22 cellular contexts compared by ENCODE assay signal in genomic region chr11:116510886-116511650, GRCh38.
A peak's percentile ranks its signal among the peaks of the same experiment; 100 is the strongest.
DNase-seq lines count a peak whose midpoint lies in the region; ATAC-seq, FAIRE-seq and TF ChIP-seq lines count a peak whose summit lies in the region.
"Had no signal": no experiment of that assay in that cellular context is flagged by ENCODE, and none has a peak within 500 bp of the region (broad histone marks: within the 10 kb centered on the region; RNA-seq: fewer than 3 reads in every experiment).

No MANE protein-coding gene starts in this region.

- TF ChIP-seq RAD21 in H1 (IDR thresholded peaks at IDR 0.05 in 1 of 2, conservative IDR thresholded peaks at IDR 0.05 in 1 of 2; ENCODE audit: low read depth in 2 of 2, low read length in 2 of 2): 0 out of 4 replicates have a peak, but pooled peaks of 1 of the 2 experiments have one; percentile 7

- H3K4me1 ChIP-seq in GM23338 (ENCODE audit: insufficient read depth) (peaks cover 17% of the 10 kb centered on the region), H1 (replicated peaks in 1 of 4; ENCODE audit: control insufficient read depth in 3 of 4, insufficient read depth in 4 of 4, low read length in 3 of 4) (peaks cover 0 to 11% (median 3%) of the 10 kb centered on the region in 4 experiments; a peak in 5 of 7 replicates), neural progenitor cell (peaks cover 10% of the 10 kb centered on the region)
- H3K4me1 ChIP-seq: Peyer's patch had no signal

- no peak overlapping the region for H3K23ac ChIP-seq in H1 (ENCODE audit: insufficient read length)

- H3K9ac ChIP-seq in H1 (replicated peaks in 1 of 4; ENCODE audit: extremely low read depth in 1 of 4, low read depth in 3 of 4, low read length in 3 of 4): no peak overlapping the region
- no peak overlapping the region for H3K9ac ChIP-seq in neural progenitor cell
- H3K9ac ChIP-seq: BLaER1 treated with 17β-estradiol and CSF1 and Interleukin-3, amounts not matched to agents 10 nM and 100 nM had no signal

- no peak overlapping the region for H3K4ac ChIP-seq in H1 (replicated peaks; ENCODE audit: insufficient read length, low read depth, low read length)

- 0 out of 2 replicates have a peak overlapping the region, but pooled peaks have one; percentile 36 for H2BK15ac ChIP-seq in H1 (ENCODE audit: low read length)

- H4K20me1 ChIP-seq in GM23338 (replicated peaks; ENCODE audit: insufficient read depth) (no peaks in the 10 kb centered on the region), H1 (replicated peaks in 1 of 2; ENCODE audit: control insufficient read depth in 1 of 2, insufficient read depth in 2 of 2, low read length in 2 of 2) (no peaks in the 10 kb centered on the region), neural progenitor cell (ENCODE audit: low read depth) (no peaks in the 10 kb centered on the region)
- H4K20me1 ChIP-seq: BLaER1 treated with 17β-estradiol and CSF1 and Interleukin-3, amounts not matched to agents 10 nM and 100 nM had no signal

- no peak overlapping the region for H3K4me2 ChIP-seq in GM23338
- H3K4me2 ChIP-seq in H1 (ENCODE audit: insufficient read depth in 1 of 2, low read depth in 2 of 2, low read length in 2 of 2): no peak overlapping the region
- H3K4me2 ChIP-seq in neural progenitor cell: no peak overlapping the region

- no peak overlapping the region for H3K27ac ChIP-seq in GM23338 (ENCODE audit: low read depth)
- H3K27ac ChIP-seq in H1 (ENCODE audit: low read depth, low read length): no peak overlapping the region
- H3K27ac ChIP-seq in neural progenitor cell: no peak overlapping the region
- H3K27ac ChIP-seq: BLaER1 treated with 17β-estradiol and CSF1 and Interleukin-3, amounts not matched to agents 10 nM and 100 nM; Peyer's patch had no signal

- H3K36me3 Mint-ChIP-seq in GM23338 (ENCODE audit: low read depth): no peaks in the 10 kb centered on the region
- no peaks in the 10 kb centered on the region for H3K36me3 Mint-ChIP-seq in neural progenitor cell
- H3K36me3 Mint-ChIP-seq in activated CD4-positive, alpha-beta memory T cell treated with anti-CD3 and anti-CD28 coated beads, Interleukin-2, amount 10 ng/mL, durations not matched to agents 7 days and 5 days (ENCODE audit: low read depth): no peaks in the 10 kb centered on the region
- H3K36me3 Mint-ChIP-seq: CD8-positive, alpha-beta memory T cell had no signal

- H2AK5ac ChIP-seq in H1 (ENCODE audit: low read depth, low read length): no peak overlapping the region

- no peak overlapping the region for H4K5ac ChIP-seq in H1 (ENCODE audit: insufficient read length, low read depth, low read length)

- H4K8ac ChIP-seq in H1 (ENCODE audit: extremely low read depth, insufficient read depth, low read length): no peak overlapping the region

- H4K91ac ChIP-seq in H1 (replicated peaks; ENCODE audit: insufficient read length, low read length): no peak overlapping the region

- FAIRE-seq in H1 (lab: Jason Lieb, UNC): no peak
- FAIRE-seq: G401.6, HepG2 had no signal

- no peak overlapping the region for H3K56ac ChIP-seq in H1 (replicated peaks; ENCODE audit: insufficient read length, low read depth, low read length)

- H3K27ac Mint-ChIP-seq in GM23338: no peak overlapping the region
- peak overlapping the region; percentile 29 for H3K27ac Mint-ChIP-seq in neural progenitor cell
- no peak overlapping the region for H3K27ac Mint-ChIP-seq in activated CD4-positive, alpha-beta memory T cell treated with anti-CD3 and anti-CD28 coated beads, Interleukin-2, amount 10 ng/mL, durations not matched to agents 7 days and 5 days
- H3K27ac Mint-ChIP-seq: CD8-positive, alpha-beta memory T cell; HFFc6 had no signal

- H2BK120ac ChIP-seq in H1 (replicated peaks; ENCODE audit: low read depth, low read length): no peak overlapping the region

- ATAC-seq in GM23338: peak; percentile 18; the same call in 1 of the 3 replicates
- ATAC-seq: HepG2, Right ventricle myocardium inferior had no signal

- no peak for TF ChIP-seq EP300 in H1 (IDR thresholded peaks at IDR 0.05; ENCODE audit: borderline replicate concordance in 1 of 2, low read depth in 2 of 2, low read length in 2 of 2)

- H3K36me3 ChIP-seq in GM23338 (ENCODE audit: insufficient read depth): no peaks in the 10 kb centered on the region
- H3K36me3 ChIP-seq in H1 (ENCODE audit: control insufficient read depth in 2 of 4, insufficient read depth in 4 of 4, low read length in 3 of 4): no peaks in the 10 kb centered on the region
- H3K36me3 ChIP-seq in neural progenitor cell: no peaks in the 10 kb centered on the region
- H3K36me3 ChIP-seq: BLaER1 treated with 17β-estradiol and CSF1 and Interleukin-3, amounts not matched to agents 10 nM and 100 nM; Peyer's patch had no signal

- no peak for TF ChIP-seq POLR2A in H1 (IDR thresholded peaks at IDR 0.05; ENCODE audit: control extremely low read depth in 1 of 2, low read depth in 2 of 2, low read length in 2 of 2)

- no peaks in the 10 kb centered on the region for H3K9me2 ChIP-seq in GM23338 (ENCODE audit: insufficient read depth)

- CTCF ChIA-PET in H1 (lab: Charles Lee; ENCODE audit: partially characterized antibody): interaction anchor here (1.0 to 6.9 kb wide), 17 partner anchors 10 to 295 kb away, joined by 3 to 51 read pairs (median 4); no protein-coding TSS in a partner anchor
- CTCF ChIA-PET in activated CD4-positive, alpha-beta memory T cell treated with anti-CD3 and anti-CD28 coated beads, Interleukin-2, amount 10 ng/mL, durations not matched to agents 7 days and 5 days (lab: Charles Lee): interaction anchor here (0.6 kb wide), 1 partner anchor 12 kb away, joined by 3 read pairs; no protein-coding TSS in a partner anchor

- H3K23me2 ChIP-seq in H1 (ENCODE audit: low read depth, low read length): no peaks in the 10 kb centered on the region

- H2AFZ ChIP-seq in GM23338 (no peak overlapping the region), H1 (ENCODE audit: low read length) (no peak overlapping the region), neural progenitor cell (replicated peaks) (no peak overlapping the region)

- POLR2A ChIA-PET in H1 (lab: Charles Lee; ENCODE audit: partially characterized antibody): interaction anchor here (0.8 to 1.1 kb wide), 2 partner anchors 10 to 177 kb away, joined by 3 read pairs; no protein-coding TSS in a partner anchor
- POLR2A ChIA-PET in activated CD4-positive, alpha-beta memory T cell treated with anti-CD3 and anti-CD28 coated beads, Interleukin-2, amount 10 ng/mL, durations not matched to agents 7 days and 5 days (lab: Charles Lee): no interaction called here

- DNase-seq in GM23338 (ENCODE audit: low spot score) (no peak), NCI-H524 (lab: John Stamatoyannopoulos, UW) (peak; percentile 81 to 94), H1 (ENCODE audit: low read depth in 1 of 2, low spot score in 2 of 2) (peak in 1 of 2 experiments; percentile 42), neural progenitor cell (ENCODE audit: low spot score) (peak; percentile 35), ACHN (no peak), foreskin melanocyte (no peak)
- DNase-seq in activated CD4-positive, alpha-beta memory T cell treated with anti-CD3 and anti-CD28 coated beads, Interleukin-2, amount 10 ng/mL, durations not matched to agents 7 days and 5 days: no peak
- DNase-seq: CD8-positive, alpha-beta memory T cell; GOT3; HFFc6; KBM-7; NCI-H1105 treated with DMSO at 0.1 percent for 48 hours; NCI-H187; NCI-H2107; NCI-H226; NCI-H526; SW 1271 had no signal

- H3K18ac ChIP-seq in H1 (ENCODE audit: extremely low read depth, low read length): no peak overlapping the region

- no peak overlapping the region for H3K14ac ChIP-seq in H1 (ENCODE audit: insufficient read length)

- no peak overlapping the region; the same call in 1 of the 2 replicates for H2BK5ac ChIP-seq in H1 (ENCODE audit: low read depth, low read length)

- H3K79me2 ChIP-seq in GM23338 (replicated peaks; ENCODE audit: insufficient read depth) (no peaks in the 10 kb centered on the region), H1 (ENCODE audit: control insufficient read depth in 1 of 2, insufficient read depth in 2 of 2, low read length in 2 of 2) (no peaks in the 10 kb centered on the region), neural progenitor cell (ENCODE audit: low read depth) (no peaks in the 10 kb centered on the region)

- H3K4me3 Mint-ChIP-seq in GM23338: no peak overlapping the region
- H3K4me3 Mint-ChIP-seq in neural progenitor cell: no peak overlapping the region
- no peak overlapping the region for H3K4me3 Mint-ChIP-seq in activated CD4-positive, alpha-beta memory T cell treated with anti-CD3 and anti-CD28 coated beads, Interleukin-2, amount 10 ng/mL, durations not matched to agents 7 days and 5 days
- H3K4me3 Mint-ChIP-seq: CD8-positive, alpha-beta memory T cell; HFFc6 had no signal

- H2BK20ac ChIP-seq in H1 (ENCODE audit: low read length): no peak overlapping the region; the same call in 1 of the 2 replicates

- TF ChIP-seq CTCF in GM23338 (conservative IDR thresholded peaks at IDR 0.05; ENCODE audit: low read depth in 2 of 2) (peak in 1 of 2 experiments; percentile 36; a peak in 1 of 4 replicates), H1 (IDR thresholded peaks at IDR 0.05; ENCODE audit: control extremely low read depth in 1 of 3, insufficient read depth in 1 of 3, low read depth in 1 of 3, low read length in 3 of 3) (no peak), neural progenitor cell (IDR thresholded peaks at IDR 0.05) (no peak)

- H3K79me1 ChIP-seq in H1 (ENCODE audit: low read depth, low read length): no peaks in the 10 kb centered on the region

- in situ Hi-C loops in ACHN (cut with HindIII; ENCODE audit: low pct_ligation_motif_present, low pct_unique_long_range_greater_than_20kb, low sequenced_read_pairs): no loop called here

- H3K4me1 Mint-ChIP-seq in GM23338 (peaks cover 28% of the 10 kb centered on the region), neural progenitor cell (peaks cover 35% of the 10 kb centered on the region)
- no peaks in the 10 kb centered on the region for H3K4me1 Mint-ChIP-seq in activated CD4-positive, alpha-beta memory T cell treated with anti-CD3 and anti-CD28 coated beads, Interleukin-2, amount 10 ng/mL, durations not matched to agents 7 days and 5 days
- H3K4me1 Mint-ChIP-seq: CD8-positive, alpha-beta memory T cell had no signal

- H3K9me3 Mint-ChIP-seq in GM23338: no peaks in the 10 kb centered on the region
- H3K9me3 Mint-ChIP-seq in neural progenitor cell: no peaks in the 10 kb centered on the region
- no peaks in the 10 kb centered on the region for H3K9me3 Mint-ChIP-seq in activated CD4-positive, alpha-beta memory T cell treated with anti-CD3 and anti-CD28 coated beads, Interleukin-2, amount 10 ng/mL, durations not matched to agents 7 days and 5 days
- H3K9me3 Mint-ChIP-seq: CD8-positive, alpha-beta memory T cell had no signal

- no peak overlapping the region for H3K4me3 ChIP-seq in GM23338
- no peak overlapping the region for H3K4me3 ChIP-seq in H1 (ENCODE audit: extremely low read depth in 1 of 4, insufficient read depth in 2 of 4, low read depth in 3 of 4, low read length in 4 of 4)
- no peak overlapping the region for H3K4me3 ChIP-seq in neural progenitor cell
- H3K4me3 ChIP-seq: BLaER1 treated with 17β-estradiol and CSF1 and Interleukin-3, amounts not matched to agents 10 nM and 100 nM; Peyer's patch had no signal

- H3F3A ChIP-seq in GM23338 (replicated peaks; ENCODE audit: low read depth): no peaks in the 10 kb centered on the region
- H3F3A ChIP-seq in neural progenitor cell (ENCODE audit: low read depth): no peaks in the 10 kb centered on the region

- H3K9me3 ChIP-seq in H1 (ENCODE audit: insufficient read depth in 2 of 2, low read depth in 1 of 2, low read length in 1 of 2) (no peaks in the 10 kb centered on the region), neural progenitor cell (ENCODE audit: low read depth) (no peaks in the 10 kb centered on the region)
- H3K9me3 ChIP-seq: BLaER1 treated with 17β-estradiol and CSF1 and Interleukin-3, amounts not matched to agents 10 nM and 100 nM; Peyer's patch had no signal

- no peak overlapping the region for H2BK12ac ChIP-seq in H1 (ENCODE audit: low read depth, low read length)

- H3K27me3 ChIP-seq in GM23338 (ENCODE audit: insufficient read depth) (no peaks in the 10 kb centered on the region), H1 (replicated peaks in 1 of 4; ENCODE audit: control insufficient read depth in 3 of 4, extremely low read depth in 1 of 4, insufficient read depth in 3 of 4, low read length in 3 of 4) (peaks cover 0 to 4% (median 0%) of the 10 kb centered on the region in 4 experiments; a peak in 2 of 7 replicates), neural progenitor cell (no peaks in the 10 kb centered on the region)
- H3K27me3 ChIP-seq: BLaER1 treated with 17β-estradiol and CSF1 and Interleukin-3, amounts not matched to agents 10 nM and 100 nM; Peyer's patch had no signal

- peaks cover 16% of the 10 kb centered on the region for H3K27me3 Mint-ChIP-seq in GM23338 (ENCODE audit: insufficient read depth, low read depth, poor library complexity)
- H3K27me3 Mint-ChIP-seq in neural progenitor cell (ENCODE audit: insufficient read depth, low read depth): peaks cover 14% of the 10 kb centered on the region
- peaks cover 11% of the 10 kb centered on the region for H3K27me3 Mint-ChIP-seq in activated CD4-positive, alpha-beta memory T cell treated with anti-CD3 and anti-CD28 coated beads, Interleukin-2, amount 10 ng/mL, durations not matched to agents 7 days and 5 days

- 65% methylated on average over 8 of the region's 10 CpGs; no CpG with 5 or more reads in 1 of the 2 experiments for WGBS in H1 (ENCODE audit: extremely low coverage in 1 of 2, insufficient coverage in 1 of 2, insufficient read length in 1 of 2, insufficient replicate concordance in 2 of 2, low coverage in 1 of 2, low lambda C conversion rate in 2 of 2, missing lambda C conversion rate in 1 of 2), 2 experiments

Comparison
In these comparisons a context has a peak if more than half of its experiments do, and no peak if none do; other contexts are left out.
1. DNase-seq: peak in NCI-H524 (2 of 2) and neural progenitor cell (single experiment); none in GM23338 (single experiment), ACHN (single experiment), foreskin melanocyte (single experiment) and activated CD4-positive, alpha-beta memory T cell treated with anti-CD3 and anti-CD28 coated beads, Interleukin-2, amount 10 ng/mL, durations not matched to agents 7 days and 5 days (single experiment).